Comparison of ENCODE assay signal across 9 cellular contexts in genomic region chr13:99312493-99312883, GRCh38. TPM values are rescaled to one million over a fixed set of nuclear protein-coding genes. Genes with fewer than 3 reads are reported as not detected.
DNase-seq lines count a peak whose midpoint lies in the region; ATAC-seq and TF ChIP-seq lines count a peak whose summit lies in the region.
"Had no signal": no experiment of that assay in that cellular context is flagged by ENCODE, and none has a peak within 500 bp of the region (broad histone marks: within the 10 kb centered on the region; RNA-seq: fewer than 3 reads in every experiment).

No MANE protein-coding gene starts in this region.

- H3K4ac ChIP-seq in mesenchymal stem cell (ENCODE audit: low read depth in 1 of 2, low read length in 2 of 2) = no peak overlapping the region

- no peaks in the 10 kb centered on the region for H3K27me3 Mint-ChIP-seq in CD4-positive, CD25-positive, alpha-beta regulatory T cell

- CTCF ChIA-PET in OCI-LY7 (lab: Charles Lee; ENCODE audit: unreplicated experiment) = no interaction called here

- H3K27ac ChIP-seq in CD4-positive, CD25-positive, alpha-beta regulatory T cell (ENCODE audit: insufficient read depth, low read length, poor library complexity, severe bottlenecking) = no peak overlapping the region
- peak overlapping the region; percentile 95 for H3K27ac ChIP-seq in brain microvascular endothelial cell
- no peak overlapping the region for H3K27ac ChIP-seq in mesenchymal stem cell (ENCODE audit: low read length, poor library complexity, severe bottlenecking)
- no peak overlapping the region for H3K27ac ChIP-seq in OCI-LY7 (ENCODE audit: low read depth, low read length, poor library complexity, severe bottlenecking)
- H3K27ac ChIP-seq: thoracic aorta had no signal

- H3K4me2 ChIP-seq in mesenchymal stem cell (ENCODE audit: low read length, poor library complexity, severe bottlenecking) (no peak overlapping the region), OCI-LY7 (ENCODE audit: low read length) (no peak overlapping the region; the same call in 1 of the 2 replicates)

- no peak overlapping the region for H4K91ac ChIP-seq in mesenchymal stem cell (ENCODE audit: low read length)

- H3K4me3 Mint-ChIP-seq in CD4-positive, CD25-positive, alpha-beta regulatory T cell = peak overlapping the region in 2 of 4 donors; percentile 63 to 73

- no peak overlapping the region for H3K23ac ChIP-seq in mesenchymal stem cell (ENCODE audit: low read length in 2 of 2)

- H3K14ac ChIP-seq in mesenchymal stem cell (ENCODE audit: low read length in 2 of 2) = peak overlapping the region in 1 of 2 experiments; percentile 44

- DNase-seq in CD4-positive, CD25-positive, alpha-beta regulatory T cell = no peak
- peak; percentile 68 for DNase-seq in HT1080 (ENCODE audit: low read depth)
- DNase-seq in brain microvascular endothelial cell = peak; percentile 93
- DNase-seq in mesenchymal stem cell = peak; percentile 86
- no peak for DNase-seq in NCI-H69 (lab: John Stamatoyannopoulos, UW)
- DNase-seq in H7 = no peak
- DNase-seq in COLO829 (ENCODE audit: low spot score) = no peak
- DNase-seq in OCI-LY7 (ENCODE audit: low spot score) = no peak

- TF ChIP-seq CTCF in brain microvascular endothelial cell (IDR thresholded peaks at IDR 0.05; ENCODE audit: low read depth, low read length, missing control alignments) (no peak), OCI-LY7 (conservative IDR thresholded peaks at IDR 0.05; ENCODE audit: low read length) (no peak)

- H3K36me3 ChIP-seq in CD4-positive, CD25-positive, alpha-beta regulatory T cell (ENCODE audit: control insufficient read depth, insufficient read depth, low read length) = peaks cover 4% of the 10 kb centered on the region
- H3K36me3 ChIP-seq in brain microvascular endothelial cell (replicated peaks) = no peaks in the 10 kb centered on the region
- peaks cover 0 to 5% of the 10 kb centered on the region in 2 experiments for H3K36me3 ChIP-seq in mesenchymal stem cell (ENCODE audit: control insufficient read depth in 1 of 2, insufficient read depth in 2 of 2, low read depth in 1 of 2, low read length in 2 of 2)
- H3K36me3 ChIP-seq in H7 (replicated peaks; ENCODE audit: control insufficient read depth, insufficient read depth, low read length) = no peaks in the 10 kb centered on the region; the same call in none of the 2 replicates
- peaks cover 4% of the 10 kb centered on the region; the same call in 1 of the 2 replicates for H3K36me3 ChIP-seq in OCI-LY7 (ENCODE audit: insufficient read depth, low read length)
- H3K36me3 ChIP-seq: thoracic aorta had no signal

- H3K9me3 ChIP-seq in CD4-positive, CD25-positive, alpha-beta regulatory T cell (ENCODE audit: control insufficient read depth in 2 of 2, low read length in 2 of 2) = no peaks in the 10 kb centered on the region
- no peaks in the 10 kb centered on the region for H3K9me3 ChIP-seq in mesenchymal stem cell (ENCODE audit: control insufficient read depth, low read length)
- no peaks in the 10 kb centered on the region for H3K9me3 ChIP-seq in OCI-LY7 (ENCODE audit: low read length)
- H3K9me3 ChIP-seq: thoracic aorta had no signal

- in situ Hi-C loops in brain microvascular endothelial cell (cut with HindIII; ENCODE audit: low pct_ligation_motif_present, low sequenced_read_pairs) = no loop called here

- no peak overlapping the region for H3K4me3 ChIP-seq in CD4-positive, CD25-positive, alpha-beta regulatory T cell (ENCODE audit: low read depth, low read length)
- no peak overlapping the region for H3K4me3 ChIP-seq in brain microvascular endothelial cell (ENCODE audit: low read depth, low read length)
- H3K4me3 ChIP-seq in mesenchymal stem cell (ENCODE audit: insufficient read depth in 1 of 2, low read depth in 1 of 2, low read length in 2 of 2) = peak overlapping the region in 1 of 2 experiments; percentile 34
- no peak overlapping the region for H3K4me3 ChIP-seq in H7 (ENCODE audit: insufficient read depth, low read depth, low read length)
- no peak overlapping the region for H3K4me3 ChIP-seq in OCI-LY7 (ENCODE audit: low read depth, low read length, poor library complexity, severe bottlenecking)
- H3K4me3 ChIP-seq: thoracic aorta had no signal

- BruUV-seq in OCI-LY7 (replicated peaks; lab: Mats Ljungman, UMichigan) = no TSS peak

- ATAC-seq in CD4-positive, CD25-positive, alpha-beta regulatory T cell (ENCODE audit: low read depth in 2 of 2) = no peak

- no peaks in the 10 kb centered on the region for H3K79me2 ChIP-seq in OCI-LY7 (ENCODE audit: insufficient read depth, low read depth, low read length)

- H2BK5ac ChIP-seq in mesenchymal stem cell (ENCODE audit: low read depth, low read length, poor library complexity, severe bottlenecking) = no peak overlapping the region

- peak overlapping the region in 1 of 2 experiments; percentile 66 for H2BK12ac ChIP-seq in mesenchymal stem cell (ENCODE audit: low read length in 2 of 2)

- H3K9ac ChIP-seq in mesenchymal stem cell (ENCODE audit: low read length) = peak overlapping the region; percentile 82

- POLR2A ChIA-PET in OCI-LY7 (lab: Charles Lee) = no interaction called here

- H3K4me1 Mint-ChIP-seq in CD4-positive, CD25-positive, alpha-beta regulatory T cell = peaks cover 34 to 91% (median 81%) of the 10 kb centered on the region in 4 donors

- H2AFZ ChIP-seq in mesenchymal stem cell (ENCODE audit: low read depth, low read length) = no peak overlapping the region
- no peak overlapping the region for H2AFZ ChIP-seq in OCI-LY7 (ENCODE audit: low read length)

- peaks cover 31% of the 10 kb centered on the region for H3K36me3 Mint-ChIP-seq in CD4-positive, CD25-positive, alpha-beta regulatory T cell

- intact Hi-C loops in OCI-LY7 (cut with micrococcal nuclease; ENCODE audit: unreplicated experiment) = no loop called here

- H3K27me3 ChIP-seq in CD4-positive, CD25-positive, alpha-beta regulatory T cell (ENCODE audit: control insufficient read depth, insufficient read depth, low read length) = no peaks in the 10 kb centered on the region
- H3K27me3 ChIP-seq in brain microvascular endothelial cell (replicated peaks) = no peaks in the 10 kb centered on the region
- H3K27me3 ChIP-seq in mesenchymal stem cell (ENCODE audit: control insufficient read depth in 1 of 2, insufficient read depth in 1 of 2, low read length in 2 of 2) = no peaks in the 10 kb centered on the region
- no peaks in the 10 kb centered on the region for H3K27me3 ChIP-seq in H7 (ENCODE audit: control insufficient read depth, insufficient read depth, low read length)

- H4K20me1 ChIP-seq in OCI-LY7 (ENCODE audit: insufficient read depth, low read length) = no peaks in the 10 kb centered on the region

- peaks cover 83% of the 10 kb centered on the region for H3K4me1 ChIP-seq in CD4-positive, CD25-positive, alpha-beta regulatory T cell (ENCODE audit: control insufficient read depth, insufficient read depth, low read length, poor library complexity, severe bottlenecking)
- H3K4me1 ChIP-seq in mesenchymal stem cell (ENCODE audit: control insufficient read depth, insufficient read depth, low read depth, low read length) (peaks cover 17% of the 10 kb centered on the region), OCI-LY7 (ENCODE audit: insufficient read depth, low read length, poor library complexity, severe bottlenecking) (no peaks in the 10 kb centered on the region)

- WGBS in mesenchymal stem cell = 96% methylated on average over 7 of the region's 7 CpGs

- H2AK5ac ChIP-seq in mesenchymal stem cell (ENCODE audit: low read length, severe bottlenecking) = no peak overlapping the region

- no peak overlapping the region for H2BK15ac ChIP-seq in mesenchymal stem cell (ENCODE audit: low read depth, poor library complexity, severe bottlenecking)

- H2BK120ac ChIP-seq in mesenchymal stem cell (ENCODE audit: low read depth, low read length) = no peak overlapping the region

- H3K27ac Mint-ChIP-seq in CD4-positive, CD25-positive, alpha-beta regulatory T cell = peak overlapping the region; percentile 91 to 95 (median 95)

- peaks cover 21% of the 10 kb centered on the region for H3K79me1 ChIP-seq in mesenchymal stem cell (replicated peaks; ENCODE audit: low read length, poor library complexity, severe bottlenecking)

- H3K9me2 ChIP-seq in OCI-LY7 (ENCODE audit: insufficient read depth, low read length) = no peaks in the 10 kb centered on the region

- H4K8ac ChIP-seq in mesenchymal stem cell (ENCODE audit: low read length) = no peak overlapping the region

- peak overlapping the region in 1 of 2 experiments; percentile 5 for H3K18ac ChIP-seq in mesenchymal stem cell (ENCODE audit: low read depth in 1 of 2, low read length in 2 of 2)

- peaks cover 0 to 5% (median 0%) of the 10 kb centered on the region in 7 donors for H3K9me3 Mint-ChIP-seq in CD4-positive, CD25-positive, alpha-beta regulatory T cell

RNA-seq across cellular contexts. Expression of gene GPR183, which starts 5.3 kb away (rescaled TPM):
- total RNA-seq in CD4-positive, CD25-positive, alpha-beta regulatory T cell = 206 TPM
- polyA plus RNA-seq in CD4-positive, CD25-positive, alpha-beta regulatory T cell = 100 to 1,000 TPM; 262 to 418 (median 324) TPM
- total RNA-seq in HT1080 (2014; rRNA removed; shearing (Covaris generic)) = not detected in 2 replicates
- not detected in 2 replicates for polyA plus RNA-seq in HT1080 (2015; cell fraction: cytosol; rRNA removed)
- polyA plus RNA-seq in HT1080 (2015; cell fraction: nucleus; rRNA removed) = 0.29 and 0.66 TPM in 2 replicates
- polyA plus RNA-seq in mesenchymal stem cell (2013, experiment 1 of 2) = 8.4 TPM
- polyA plus RNA-seq in mesenchymal stem cell (2013, experiment 2 of 2) = 8.1 TPM
- total RNA-seq in H7 (2014; rRNA removed; shearing (Covaris generic)) = not detected in 2 replicates
- not detected in 2 replicates for total RNA-seq in OCI-LY7 (2014; rRNA removed; shearing (Covaris generic))
- not detected in 2 replicates for total RNA-seq in OCI-LY7 (2022)

RNA-seq across cellular contexts. Expression of gene GPR18, which starts 54.3 kb away (rescaled TPM):
- 8.6 TPM for total RNA-seq in CD4-positive, CD25-positive, alpha-beta regulatory T cell
- polyA plus RNA-seq in CD4-positive, CD25-positive, alpha-beta regulatory T cell = 10 to 100 TPM in 2 of 4 donors, 1 to 10 TPM in 2; 6.1 to 22.6 (median 10.5) TPM
- total RNA-seq in HT1080 (2014; rRNA removed; shearing (Covaris generic)) = not detected in 2 replicates
- not detected in 2 replicates for polyA plus RNA-seq in HT1080 (2015; cell fraction: cytosol; rRNA removed)
- polyA plus RNA-seq in HT1080 (2015; cell fraction: nucleus; rRNA removed) = not detected in 2 replicates
- polyA plus RNA-seq in mesenchymal stem cell (2013, experiment 1 of 2) = 0.03 TPM
- not detected for polyA plus RNA-seq in mesenchymal stem cell (2013, experiment 2 of 2)
- total RNA-seq in H7 (2014; rRNA removed; shearing (Covaris generic)) = 0.10 TPM in 1 of 2 replicates, not detected in the other
- total RNA-seq in OCI-LY7 (2014; rRNA removed; shearing (Covaris generic)) = 6.6 and 13.7 TPM in 2 replicates
- 10.9 and 15.1 TPM in 2 replicates for total RNA-seq in OCI-LY7 (2022)
- total RNA-seq: thoracic aorta had no signal

Comparison
In these comparisons a context has a peak if more than half of its experiments do, and no peak if none do; other contexts are left out.
1. DNase-seq: peak in HT1080 (single experiment), brain microvascular endothelial cell (single experiment) and mesenchymal stem cell (single experiment); none in CD4-positive, CD25-positive, alpha-beta regulatory T cell (0 of 3), NCI-H69 (single experiment), H7 (single experiment), COLO829 (single experiment) and OCI-LY7 (single experiment).
2. RNA of gene GPR183, which starts 5.3 kb away (total RNA-seq): 206 TPM in CD4-positive, CD25-positive, alpha-beta regulatory T cell (single experiment); not detected in HT1080, not detected in H7 and not detected in OCI-LY7; every median in the first group is over 100 times any median in the second.